8 cellular contexts compared by ENCODE assay signal in genomic region chrX:39869846-39870601, GRCh38.
DNase-seq lines count a peak whose midpoint lies in the region; ATAC-seq and TF ChIP-seq lines count a peak whose summit lies in the region.

No MANE protein-coding gene starts in this region.

- 50% methylated on average over 6 of the region's 7 CpGs for WGBS in mammary epithelial cell (ENCODE audit: low coverage, missing lambda C conversion rate)

- dilution Hi-C loops in mammary epithelial cell (cut with HindIII; ENCODE audit: low sequenced_read_pairs): no loop called here

- no peaks in the 10 kb centered on the region for H3K79me2 ChIP-seq in mammary epithelial cell (ENCODE audit: insufficient read depth, low read length)

- H3K4me1 ChIP-seq in mammary epithelial cell (ENCODE audit: insufficient read depth, low read length): peaks cover 8% of the 10 kb centered on the region

- H3K4me3 ChIP-seq in mammary epithelial cell (replicated peaks in 1 of 3; ENCODE audit: insufficient read depth in 1 of 3, low read depth in 2 of 3, low read length in 3 of 3) (no peak overlapping the region), WERI-Rb-1 (ENCODE audit: low read depth, low read length) (no peak overlapping the region)

- BruUV-seq in mammary epithelial cell (replicated peaks; lab: Mats Ljungman, UMichigan): no TSS peak

- in situ Hi-C loops in mammary epithelial cell (cut with MboI; ENCODE audit: low sequenced_read_pairs in 2 of 2): no loop called here

- intact Hi-C loops in mammary epithelial cell (cut with micrococcal nuclease): no loop called here

- TF ChIP-seq CTCF in mammary epithelial cell (conservative IDR thresholded peaks at IDR 0.05 in 1 of 2, IDR thresholded peaks at IDR 0.05 in 1 of 2; ENCODE audit: extremely low read depth in 1 of 2, insufficient read depth in 1 of 2, low read depth in 1 of 2, low read length in 2 of 2): no peak
- TF ChIP-seq CTCF in WERI-Rb-1 (IDR thresholded peaks at IDR 0.05; ENCODE audit: low read depth, low read length): no peak

- no peaks in the 10 kb centered on the region for H3K36me3 ChIP-seq in mammary epithelial cell (ENCODE audit: insufficient read depth, low read length)
- no peaks in the 10 kb centered on the region for H3K36me3 ChIP-seq in WERI-Rb-1

- H4K20me1 ChIP-seq in mammary epithelial cell (ENCODE audit: insufficient read depth, low read length): no peaks in the 10 kb centered on the region

- H3K27ac ChIP-seq in mammary epithelial cell (ENCODE audit: insufficient read depth, low read depth, low read length): no peak overlapping the region
- no peak overlapping the region for H3K27ac ChIP-seq in WERI-Rb-1

- CTCF ChIA-PET in mammary epithelial cell (lab: Charles Lee; ENCODE audit: low non-redundant PET): no interaction called here

- ATAC-seq in HG02610 (IDR thresholded peaks at IDR 0.05; ENCODE audit: unreplicated experiment): peak; percentile 43
- ATAC-seq in activated CD4-positive, CD25-positive, alpha-beta regulatory T cell treated with anti-CD3 and anti-CD28 coated beads, Interleukin-2, amount 50 U/mL, for 24 hours: peak; percentile 68 to 73
- ATAC-seq in GM18505 (IDR thresholded peaks at IDR 0.05; ENCODE audit: unreplicated experiment): no peak

- H3K27me3 ChIP-seq in mammary epithelial cell (ENCODE audit: insufficient read depth, low read length) (no peaks in the 10 kb centered on the region), WERI-Rb-1 (ENCODE audit: insufficient read depth, low read depth, severe bottlenecking) (no peaks in the 10 kb centered on the region)

- no peak overlapping the region for H3K9ac ChIP-seq in mammary epithelial cell (ENCODE audit: insufficient read depth, low read length)

- H3K9me3 ChIP-seq in mammary epithelial cell (replicated peaks; ENCODE audit: insufficient read depth, low read length) (no peaks in the 10 kb centered on the region), WERI-Rb-1 (ENCODE audit: severe bottlenecking) (no peaks in the 10 kb centered on the region)

- DNase-seq in mammary epithelial cell (peak; percentile 69), HT-29 (ENCODE audit: low spot score) (no peak), WERI-Rb-1 (no peak), NCI-H1417 (lab: John Stamatoyannopoulos, UW) (no peak)
- peak; percentile 31 to 47 (median 46) for DNase-seq in stimulated activated CD4-positive, alpha-beta T cell treated with anti-CD3 and anti-CD28 coated beads, TNF-alpha, amount 100 ng/mL, for 4 hours (ENCODE audit: low read depth in 3 of 3)

- H2AFZ ChIP-seq in mammary epithelial cell (ENCODE audit: low read depth, low read length): peak overlapping the region; percentile 17

- H3K4me2 ChIP-seq in mammary epithelial cell (ENCODE audit: insufficient read depth, low read depth, low read length): no peak overlapping the region

- no peak for TF ChIP-seq POLR2A in GM18505 (IDR thresholded peaks at IDR 0.05; ENCODE audit: borderline replicate concordance, extremely low read depth, insufficient read depth, insufficient read length)

Comparison
In these comparisons a context has a peak if more than half of its experiments do, and no peak if none do; other contexts are left out.
1. DNase-seq: peak in mammary epithelial cell (single experiment) and stimulated activated CD4-positive, alpha-beta T cell treated with anti-CD3 and anti-CD28 coated beads, TNF-alpha, amount 100 ng/mL, for 4 hours (3 of 3); none in HT-29 (single experiment), WERI-Rb-1 (single experiment) and NCI-H1417 (0 of 3).